Comparison of ENCODE assay signal across 32 cellular contexts in genomic region chr3:32884532-32885031, GRCh38.
"Had no signal": no experiment of that assay in that cellular context is flagged by ENCODE, and none has a peak within 500 bp of the region (broad histone marks: within the 10 kb centered on the region; RNA-seq: fewer than 3 reads in every experiment).

No MANE protein-coding gene starts in this region.

- H3K4me1 ChIP-seq: breast epithelium, sigmoid colon, testis, transverse colon had no signal

- H3K36me3 ChIP-seq: breast epithelium, sigmoid colon, transverse colon, WERI-Rb-1 had no signal

- DNase-seq: activated CD4-positive, alpha-beta memory T cell treated with anti-CD3 and anti-CD28 coated beads, Interleukin-2, amount 10 ng/mL, durations not matched to agents 7 days and 5 days; activated CD4-positive, alpha-beta T cell treated with anti-CD3 and anti-CD28 coated beads, Interleukin-2, amount 10 ng/mL, durations not matched to agents 24 days and 14 days; activated CD4-positive, CD25-positive, alpha-beta regulatory T cell treated with anti-CD3 and anti-CD28 coated beads, Interleukin-2, amount 50 U/mL, for 72 hours; activated CD8-positive, alpha-beta memory T cell treated with anti-CD3 and anti-CD28 coated beads, Interleukin-2, amount 50 U/mL, for 48 hours; activated gamma-delta T cell; activated naive CD8-positive, alpha-beta T cell treated with anti-CD3 and anti-CD28 coated beads, Interleukin-2, amount 50 U/mL, for 24 hours; activated T-cell treated with anti-CD3 and anti-CD28 coated beads, Interleukin-2, amount 50 U/mL, for 24 hours; amygdala; dermis blood vessel endothelial cell; effector CD4-positive, alpha-beta T cell; glutamatergic neuron; islet precursor cell; mammary epithelial cell; midbrain; naive thymus-derived CD8-positive, alpha-beta T cell; retina; sigmoid colon; stimulated activated CD4-positive, alpha-beta T cell treated with anti-CD3 and anti-CD28 coated beads, Interleukin-1b, Interleukin-23, amount 100 ng/mL, for 48 hours; stimulated activated naive CD4-positive, alpha-beta T cell treated with Interleukin-2 at 50 U/mL for 16 hours; SW 1271; T1000; testis; transverse colon; WERI-Rb-1 had no signal

- H3K27me3 ChIP-seq: sigmoid colon, testis, transverse colon had no signal

- ATAC-seq: activated naive CD8-positive, alpha-beta T cell treated with anti-CD3 and anti-CD28 coated beads, Interleukin-2, amount 50 U/mL, for 24 hours; naive thymus-derived CD8-positive, alpha-beta T cell had no signal

- H3K4me3 Mint-ChIP-seq: activated CD4-positive, alpha-beta memory T cell treated with anti-CD3 and anti-CD28 coated beads, Interleukin-2, amount 10 ng/mL, durations not matched to agents 7 days and 5 days; activated CD4-positive, alpha-beta T cell treated with anti-CD3 and anti-CD28 coated beads, Interleukin-2, amount 10 ng/mL, durations not matched to agents 24 days and 14 days; activated naive CD4-positive, alpha-beta T cell treated with anti-CD3 and anti-CD28 coated beads, Interleukin-2, amount 50 U/mL, for 24 hours; activated naive CD8-positive, alpha-beta T cell treated with anti-CD3 and anti-CD28 coated beads, Interleukin-2, amount 50 U/mL, for 24 hours; activated T-cell treated with anti-CD3 and anti-CD28 coated beads, Interleukin-2, amount 50 U/mL, for 24 hours; central memory CD8-positive, alpha-beta T cell; naive thymus-derived CD8-positive, alpha-beta T cell; T-helper 1 cell treated with Interleukin-12 subunit alpha and Interleukin-12 subunit beta and Interleukin-4 antibody, amounts not matched to agents 30 μg/mL and 1 μg/mL, for 36 hours had no signal

- H3K27ac Mint-ChIP-seq: activated CD4-positive, alpha-beta memory T cell treated with anti-CD3 and anti-CD28 coated beads, Interleukin-2, amount 10 ng/mL, durations not matched to agents 7 days and 5 days; activated CD4-positive, alpha-beta T cell treated with anti-CD3 and anti-CD28 coated beads, Interleukin-2, amount 10 ng/mL, durations not matched to agents 24 days and 14 days; activated naive CD4-positive, alpha-beta T cell treated with anti-CD3 and anti-CD28 coated beads, Interleukin-2, amount 50 U/mL, for 24 hours; activated naive CD8-positive, alpha-beta T cell treated with anti-CD3 and anti-CD28 coated beads, Interleukin-2, amount 50 U/mL, for 24 hours; activated T-cell treated with anti-CD3 and anti-CD28 coated beads, Interleukin-2, amount 50 U/mL, for 24 hours; naive thymus-derived CD8-positive, alpha-beta T cell; T-helper 1 cell treated with Interleukin-12 subunit alpha and Interleukin-12 subunit beta and Interleukin-4 antibody, amounts not matched to agents 30 μg/mL and 1 μg/mL, for 36 hours had no signal

- H3K27ac ChIP-seq: breast epithelium, sigmoid colon, testis, transverse colon, WERI-Rb-1 had no signal

- H3K4me2 ChIP-seq: smooth muscle cell had no signal

- H3K27me3 Mint-ChIP-seq: activated naive CD4-positive, alpha-beta T cell treated with anti-CD3 and anti-CD28 coated beads, Interleukin-2, amount 50 U/mL, for 24 hours; central memory CD8-positive, alpha-beta T cell had no signal

- H3K4me3 ChIP-seq: breast epithelium, sigmoid colon, smooth muscle cell, testis, transverse colon had no signal

- H3K36me3 Mint-ChIP-seq: activated naive CD4-positive, alpha-beta T cell treated with anti-CD3 and anti-CD28 coated beads, Interleukin-2, amount 50 U/mL, for 24 hours; naive thymus-derived CD8-positive, alpha-beta T cell had no signal

- H3K9me3 ChIP-seq: breast epithelium, sigmoid colon, testis, transverse colon had no signal

- FAIRE-seq: endometrium, frontal cortex, urothelium cell line had no signal

- H3K9me3 Mint-ChIP-seq: activated CD4-positive, alpha-beta memory T cell treated with anti-CD3 and anti-CD28 coated beads, Interleukin-2, amount 10 ng/mL, durations not matched to agents 7 days and 5 days; activated CD4-positive, alpha-beta T cell treated with anti-CD3 and anti-CD28 coated beads, Interleukin-2, amount 10 ng/mL, durations not matched to agents 24 days and 14 days; activated naive CD4-positive, alpha-beta T cell treated with anti-CD3 and anti-CD28 coated beads, Interleukin-2, amount 50 U/mL, for 24 hours; activated naive CD8-positive, alpha-beta T cell treated with anti-CD3 and anti-CD28 coated beads, Interleukin-2, amount 50 U/mL, for 24 hours; activated T-cell treated with anti-CD3 and anti-CD28 coated beads, Interleukin-2, amount 50 U/mL, for 24 hours; central memory CD8-positive, alpha-beta T cell; naive thymus-derived CD8-positive, alpha-beta T cell; T-helper 1 cell treated with Interleukin-12 subunit alpha and Interleukin-12 subunit beta and Interleukin-4 antibody, amounts not matched to agents 30 μg/mL and 1 μg/mL, for 36 hours had no signal
